In the genomic region with DNA sequence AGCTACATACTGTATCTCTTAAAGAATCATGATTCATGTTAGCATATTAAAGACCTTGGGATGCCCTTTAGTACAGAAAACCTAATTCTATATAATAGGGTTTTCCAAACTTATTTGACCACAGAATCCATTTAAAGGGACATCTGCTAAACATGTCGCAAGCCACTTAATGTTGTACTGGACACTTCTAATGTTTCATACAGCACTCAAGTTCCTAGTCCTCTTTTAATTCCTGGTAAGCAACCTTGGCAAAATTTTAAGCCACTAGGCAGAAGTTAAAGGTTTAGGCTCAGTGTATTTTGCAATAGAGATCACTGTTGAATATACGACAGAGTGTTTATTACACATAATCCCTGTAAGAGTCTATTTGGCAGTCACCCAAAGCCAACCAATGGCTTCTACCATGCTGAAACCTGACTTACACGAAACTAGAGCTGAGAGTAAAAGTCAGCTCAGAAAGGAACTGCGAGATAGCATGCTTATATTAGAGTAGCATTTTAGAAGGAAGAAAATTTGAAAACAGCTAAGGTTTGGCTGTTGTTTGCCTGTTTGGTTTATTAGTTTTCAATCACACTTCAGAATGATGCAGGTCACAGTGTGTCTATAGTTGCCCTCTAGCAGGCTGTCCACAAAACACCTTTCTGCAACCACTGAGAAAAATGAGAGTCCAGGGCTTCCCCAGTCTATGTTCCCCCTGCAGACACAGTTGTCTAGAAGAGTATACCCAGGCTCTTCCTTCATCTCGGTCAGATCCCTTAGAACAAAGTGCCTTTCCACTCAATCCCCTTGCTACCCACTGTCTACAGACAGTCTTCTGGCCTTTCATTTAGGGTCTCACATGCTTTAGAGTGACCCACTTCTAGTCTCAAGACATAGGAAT, we compare ENCODE assay signal across 11 cellular contexts.
DNase-seq lines count a peak whose midpoint lies in the region; ATAC-seq and TF ChIP-seq lines count a peak whose summit lies in the region.
"Had no signal": no experiment of that assay in that cellular context is flagged by ENCODE, and none has a peak within 500 bp of the region (broad histone marks: within the 10 kb centered on the region; RNA-seq: fewer than 3 reads in every experiment).

No MANE protein-coding gene starts in this region.

- CTCF ChIA-PET in MCF 10A (lab: Yijun Ruan, JAX), result interaction anchor here (0.6 to 13.3 kb wide), 5 partner anchors 10 to 611 kb away, joined by 3 to 292 read pairs (median 3); no protein-coding TSS in a partner anchor

- TF ChIP-seq CTCF in MCF 10A (IDR thresholded peaks at IDR 0.05; ENCODE audit: unreplicated experiment), result no peak
- TF ChIP-seq CTCF in breast epithelium (IDR thresholded peaks at IDR 0.05), result no peak

- H3K4me3 Mint-ChIP-seq in MCF 10A (ENCODE audit: unreplicated experiment), result no peak overlapping the region
- H3K4me3 Mint-ChIP-seq: activated CD8-positive, alpha-beta memory T cell treated with anti-CD3 and anti-CD28 coated beads, Interleukin-2, amount 10 ng/mL, durations not matched to agents 7 days and 5 days; B cell; naive B cell had no signal

- H3K9me3 Mint-ChIP-seq in MCF 10A (ENCODE audit: unreplicated experiment), result no peaks in the 10 kb centered on the region
- H3K9me3 Mint-ChIP-seq: naive B cell had no signal

- no peak overlapping the region for H3K27ac ChIP-seq in breast epithelium

- H3K4me3 ChIP-seq in breast epithelium, result no peak overlapping the region

- no peaks in the 10 kb centered on the region for H3K4me1 ChIP-seq in breast epithelium

- no peak for ATAC-seq in GM19023 (IDR thresholded peaks at IDR 0.05; ENCODE audit: unreplicated experiment)
- ATAC-seq: activated CD8-positive, alpha-beta memory T cell treated with anti-CD3 and anti-CD28 coated beads, Interleukin-2, amount 10 ng/mL, durations not matched to agents 7 days and 5 days had no signal

- H3K27me3 Mint-ChIP-seq in MCF 10A (ENCODE audit: insufficient read depth, unreplicated experiment), result no peaks in the 10 kb centered on the region
- H3K27me3 Mint-ChIP-seq: activated CD8-positive, alpha-beta memory T cell treated with anti-CD3 and anti-CD28 coated beads, Interleukin-2, amount 10 ng/mL, durations not matched to agents 7 days and 5 days had no signal

- TF ChIP-seq POLR2A in breast epithelium (IDR thresholded peaks at IDR 0.05), result no peak

- no peaks in the 10 kb centered on the region for H3K27me3 ChIP-seq in breast epithelium

- no peaks in the 10 kb centered on the region for H3K9me3 ChIP-seq in breast epithelium

- H3K36me3 Mint-ChIP-seq in MCF 10A (ENCODE audit: insufficient read depth, unreplicated experiment), result no peaks in the 10 kb centered on the region
- H3K36me3 Mint-ChIP-seq: activated CD8-positive, alpha-beta memory T cell treated with anti-CD3 and anti-CD28 coated beads, Interleukin-2, amount 10 ng/mL, durations not matched to agents 7 days and 5 days; naive B cell had no signal

- POLR2A ChIA-PET in MCF 10A (lab: Yijun Ruan, JAX), result interaction anchor here (1.1 to 1.6 kb wide), 3 partner anchors 42 to 55 kb away, joined by 5 to 9 read pairs (median 8); no protein-coding TSS in a partner anchor

- BruUV-seq in MCF 10A (replicated peaks; lab: Mats Ljungman, UMichigan), result no TSS peak

- H3K36me3 ChIP-seq in breast epithelium, result no peaks in the 10 kb centered on the region

- DNase-seq in MCF 10A (ENCODE audit: unreplicated experiment) (peak; percentile 90), breast epithelium (ENCODE audit: low spot score in 2 of 2) (no peak), NCI-H510A (lab: John Stamatoyannopoulos, UW) (peak; percentile 34), dedifferentiated amniotic fluid mesenchymal stem cell (ENCODE audit: extremely low spot score) (peak; percentile 73), smooth muscle cell of the brain vasculature (ENCODE audit: low read depth, low spot score) (peak; percentile 41), SK-N-DZ (ENCODE audit: low spot score) (no peak), iPS-NIHi11 (ENCODE audit: low spot score) (no peak)
- DNase-seq: activated CD8-positive, alpha-beta memory T cell treated with anti-CD3 and anti-CD28 coated beads, Interleukin-2, amount 10 ng/mL, durations not matched to agents 7 days and 5 days; naive B cell had no signal

- H3K27ac Mint-ChIP-seq in MCF 10A (ENCODE audit: low read depth, unreplicated experiment), result no peak overlapping the region
- H3K27ac Mint-ChIP-seq: activated CD8-positive, alpha-beta memory T cell treated with anti-CD3 and anti-CD28 coated beads, Interleukin-2, amount 10 ng/mL, durations not matched to agents 7 days and 5 days; B cell; naive B cell had no signal

- H3K4me1 Mint-ChIP-seq in MCF 10A (ENCODE audit: insufficient read depth, unreplicated experiment), result no peaks in the 10 kb centered on the region
- H3K4me1 Mint-ChIP-seq: activated CD8-positive, alpha-beta memory T cell treated with anti-CD3 and anti-CD28 coated beads, Interleukin-2, amount 10 ng/mL, durations not matched to agents 7 days and 5 days; B cell; naive B cell had no signal

- intact Hi-C loops in MCF 10A (cut with micrococcal nuclease), result loop anchor here (5.0 kb wide), 1 partner anchor 142 kb away; no protein-coding TSS in a partner anchor
- intact Hi-C loops in breast epithelium (cut with DNase I; ENCODE audit: low total_unique reads), result no loop called here

Comparison
In these comparisons a context has a peak if more than half of its experiments do, and no peak if none do; other contexts are left out.
1. DNase-seq: peak in MCF 10A (single experiment), NCI-H510A (single experiment), dedifferentiated amniotic fluid mesenchymal stem cell (single experiment) and smooth muscle cell of the brain vasculature (single experiment); none in breast epithelium (0 of 2), SK-N-DZ (single experiment) and iPS-NIHi11 (single experiment).